Comparison of ENCODE assay signal across 23 cellular contexts in genomic region chr3:186694288-186695032, GRCh38. TPM values are rescaled to one million over a fixed set of nuclear protein-coding genes. Genes with fewer than 3 reads are reported as not detected.
A peak's percentile ranks its signal among the peaks of the same experiment; 100 is the strongest.
DNase-seq lines count a peak whose midpoint lies in the region; ATAC-seq and TF ChIP-seq lines count a peak whose summit lies in the region.
"Had no signal": no experiment of that assay in that cellular context is flagged by ENCODE, and none has a peak within 500 bp of the region (broad histone marks: within the 10 kb centered on the region; RNA-seq: fewer than 3 reads in every experiment).

No MANE protein-coding gene starts in this region.

- CTCF ChIA-PET in mammary epithelial cell (lab: Charles Lee; ENCODE audit: low non-redundant PET), result no interaction called here

- no peak overlapping the region for H3K4me3 Mint-ChIP-seq in stimulated activated naive CD8-positive, alpha-beta T cell treated with anti-CD3 and anti-CD28 coated beads, Interleukin-15, amount 100 ng/mL, for 72 hours
- no peak overlapping the region for H3K4me3 Mint-ChIP-seq in stimulated activated effector memory CD8-positive, alpha-beta T cell treated with anti-CD3 and anti-CD28 coated beads, Interleukin-12 subunit alpha, Interleukin-12 subunit beta, amount 100 ng/mL, for 72 hours
- H3K4me3 Mint-ChIP-seq: CD4-positive, alpha-beta T cell had no signal

- in situ Hi-C loops in mammary epithelial cell (cut with MboI; ENCODE audit: low sequenced_read_pairs in 2 of 2), result no loop called here

- H3K36me3 ChIP-seq in mammary epithelial cell (ENCODE audit: insufficient read depth, low read length), result no peaks in the 10 kb centered on the region
- H3K36me3 ChIP-seq: HAP-1, SJSA1 had no signal

- no peak overlapping the region for H3K27ac ChIP-seq in mammary epithelial cell (ENCODE audit: insufficient read depth, low read depth, low read length)
- H3K27ac ChIP-seq: A549, HL-60, PC-9, SJSA1 had no signal

- H3K4me1 Mint-ChIP-seq in stimulated activated naive CD8-positive, alpha-beta T cell treated with anti-CD3 and anti-CD28 coated beads, Interleukin-15, amount 100 ng/mL, for 72 hours, result no peaks in the 10 kb centered on the region
- H3K4me1 Mint-ChIP-seq in stimulated activated effector memory CD8-positive, alpha-beta T cell treated with anti-CD3 and anti-CD28 coated beads, Interleukin-12 subunit alpha, Interleukin-12 subunit beta, amount 100 ng/mL, for 72 hours, result peaks cover 11% of the 10 kb centered on the region

- WGBS in mammary epithelial cell (ENCODE audit: low coverage, missing lambda C conversion rate), result 74% methylated on average over 6 of the region's 6 CpGs

- no peaks in the 10 kb centered on the region for H4K20me1 ChIP-seq in mammary epithelial cell (ENCODE audit: insufficient read depth, low read length)

- H2AFZ ChIP-seq in mammary epithelial cell (ENCODE audit: low read depth, low read length), result peak overlapping the region; percentile 43
- H2AFZ ChIP-seq: PC-9 had no signal

- peaks cover 39% of the 10 kb centered on the region for H3K4me1 ChIP-seq in mammary epithelial cell (ENCODE audit: insufficient read depth, low read length)
- H3K4me1 ChIP-seq: HAP-1, SJSA1 had no signal

- no TSS peak for BruUV-seq in mammary epithelial cell (replicated peaks; lab: Mats Ljungman, UMichigan)

- no peaks in the 10 kb centered on the region for H3K9me3 Mint-ChIP-seq in stimulated activated naive CD8-positive, alpha-beta T cell treated with anti-CD3 and anti-CD28 coated beads, Interleukin-15, amount 100 ng/mL, for 72 hours
- H3K9me3 Mint-ChIP-seq in stimulated activated effector memory CD8-positive, alpha-beta T cell treated with anti-CD3 and anti-CD28 coated beads, Interleukin-12 subunit alpha, Interleukin-12 subunit beta, amount 100 ng/mL, for 72 hours, result no peaks in the 10 kb centered on the region
- H3K9me3 Mint-ChIP-seq: CD4-positive, alpha-beta T cell had no signal

- H3K9ac ChIP-seq in mammary epithelial cell (ENCODE audit: insufficient read depth, low read length), result no peak overlapping the region

- no peak overlapping the region for H3K4me2 ChIP-seq in mammary epithelial cell (ENCODE audit: insufficient read depth, low read depth, low read length)
- H3K4me2 ChIP-seq: A549, PC-9 had no signal

- ATAC-seq in stimulated activated naive CD8-positive, alpha-beta T cell treated with anti-CD3 and anti-CD28 coated beads, Interleukin-15, amount 100 ng/mL, for 72 hours, result peak; percentile 39
- ATAC-seq in stimulated activated naive CD8-positive, alpha-beta T cell treated with anti-CD3 and anti-CD28 coated beads, Interleukin-15, Interleukin-2, amounts not matched to agents 100 U/mL and 50 U/mL, for 24 hours, result no peak
- ATAC-seq in stimulated activated effector memory CD8-positive, alpha-beta T cell treated with anti-CD3 and anti-CD28 coated beads, Interleukin-12 subunit alpha, Interleukin-12 subunit beta, amount 100 ng/mL, for 72 hours, result peak; percentile 66
- no peak for ATAC-seq in GM19035 (IDR thresholded peaks at IDR 0.05; ENCODE audit: unreplicated experiment)
- no peak for ATAC-seq in GM18868 (IDR thresholded peaks at IDR 0.05; ENCODE audit: unreplicated experiment)
- no peak for ATAC-seq in GM21825 (IDR thresholded peaks at IDR 0.05; ENCODE audit: unreplicated experiment)
- ATAC-seq: A549 had no signal

- no peak for DNase-seq in stimulated activated naive CD8-positive, alpha-beta T cell treated with anti-CD3 and anti-CD28 coated beads, Interleukin-15, amount 100 ng/mL, for 72 hours
- no peak for DNase-seq in stimulated activated naive CD8-positive, alpha-beta T cell treated with anti-CD3 and anti-CD28 coated beads, Interleukin-15, Interleukin-2, amounts not matched to agents 100 U/mL and 50 U/mL, for 24 hours
- DNase-seq in mammary epithelial cell (peak; percentile 77), foreskin melanocyte (peak; percentile 7)
- DNase-seq in stimulated activated effector memory CD8-positive, alpha-beta T cell treated with anti-CD3 and anti-CD28 coated beads, Interleukin-12 subunit alpha, Interleukin-12 subunit beta, amount 100 ng/mL, for 72 hours (ENCODE audit: low spot score in 2 of 2), result no peak
- DNase-seq: CD4-positive, alpha-beta T cell; DMS53; EL; IMR-90; NCI-H1436; NCI-H1930; NCI-H345; NCI-H524 treated with DMSO at 0.1 percent for 48 hours; PC-9 had no signal

- intact Hi-C loops in mammary epithelial cell (cut with micrococcal nuclease), result loop anchor here (5.0 kb wide), 2 partner anchors 52 to 77 kb away; partner anchors contain the start of gene FETUB

- H3K27me3 Mint-ChIP-seq in stimulated activated naive CD8-positive, alpha-beta T cell treated with anti-CD3 and anti-CD28 coated beads, Interleukin-15, amount 100 ng/mL, for 72 hours, result peaks cover 30% of the 10 kb centered on the region

- no peaks in the 10 kb centered on the region for H3K79me2 ChIP-seq in mammary epithelial cell (ENCODE audit: insufficient read depth, low read length)

- H3K9me3 ChIP-seq in mammary epithelial cell (replicated peaks; ENCODE audit: insufficient read depth, low read length), result no peaks in the 10 kb centered on the region
- H3K9me3 ChIP-seq: A549, HAP-1, SJSA1 had no signal

- no peak overlapping the region for H3K4me3 ChIP-seq in mammary epithelial cell (replicated peaks in 1 of 3; ENCODE audit: insufficient read depth in 1 of 3, low read depth in 2 of 3, low read length in 3 of 3)
- H3K4me3 ChIP-seq: A549, HAP-1, PC-9, SJSA1 had no signal

- no peaks in the 10 kb centered on the region for H3K36me3 Mint-ChIP-seq in stimulated activated effector memory CD8-positive, alpha-beta T cell treated with anti-CD3 and anti-CD28 coated beads, Interleukin-12 subunit alpha, Interleukin-12 subunit beta, amount 100 ng/mL, for 72 hours

- no peaks in the 10 kb centered on the region for H3K27me3 ChIP-seq in mammary epithelial cell (ENCODE audit: insufficient read depth, low read length)
- H3K27me3 ChIP-seq: SJSA1 had no signal

- dilution Hi-C loops in mammary epithelial cell (cut with HindIII; ENCODE audit: low sequenced_read_pairs), result no loop called here

- no peak for TF ChIP-seq CTCF in mammary epithelial cell (conservative IDR thresholded peaks at IDR 0.05 in 1 of 2, IDR thresholded peaks at IDR 0.05 in 1 of 2; ENCODE audit: extremely low read depth in 1 of 2, insufficient read depth in 1 of 2, low read depth in 1 of 2, low read length in 2 of 2)

- no peak overlapping the region for H3K27ac Mint-ChIP-seq in stimulated activated naive CD8-positive, alpha-beta T cell treated with anti-CD3 and anti-CD28 coated beads, Interleukin-15, amount 100 ng/mL, for 72 hours
- H3K27ac Mint-ChIP-seq in stimulated activated effector memory CD8-positive, alpha-beta T cell treated with anti-CD3 and anti-CD28 coated beads, Interleukin-12 subunit alpha, Interleukin-12 subunit beta, amount 100 ng/mL, for 72 hours, result no peak overlapping the region
- H3K27ac Mint-ChIP-seq: CD4-positive, alpha-beta T cell had no signal

RNA-seq across cellular contexts. Expression of gene KNG1, which starts 22.7 kb away (rescaled TPM):
- total RNA-seq in mammary epithelial cell, result not detected
- polyA plus RNA-seq in mammary epithelial cell, result not detected
- polyA minus RNA-seq in mammary epithelial cell, result not detected
- total RNA-seq: CD4-positive, alpha-beta T cell; IMR-90; M059J; PC-9; SJSA1 had no signal
- polyA plus RNA-seq: BJ, IMR-90 had no signal

RNA-seq across cellular contexts. Expression of gene HRG, which starts 28.6 kb away (rescaled TPM):
- total RNA-seq in mammary epithelial cell, result under 1 TPM; under 0.01 to 0.52 TPM
- 0.20 TPM for polyA plus RNA-seq in mammary epithelial cell
- not detected for polyA minus RNA-seq in mammary epithelial cell
- total RNA-seq: CD4-positive, alpha-beta T cell; IMR-90; M059J; SJSA1 had no signal
- polyA plus RNA-seq: A549, BJ, IMR-90 had no signal

RNA-seq across cellular contexts. Expression of gene FETUB, which starts 54.3 kb away (rescaled TPM):
- total RNA-seq in mammary epithelial cell, result not detected
- polyA plus RNA-seq in mammary epithelial cell, result 0.17 TPM
- not detected for polyA minus RNA-seq in mammary epithelial cell
- total RNA-seq: CD4-positive, alpha-beta T cell; IMR-90; M059J; PC-9; SJSA1 had no signal
- polyA plus RNA-seq: BJ, IMR-90 had no signal

Comparison
In these comparisons a context has a peak if more than half of its experiments do, and no peak if none do; other contexts are left out.
1. ATAC-seq: peak in stimulated activated naive CD8-positive, alpha-beta T cell treated with anti-CD3 and anti-CD28 coated beads, Interleukin-15, amount 100 ng/mL, for 72 hours (single experiment) and stimulated activated effector memory CD8-positive, alpha-beta T cell treated with anti-CD3 and anti-CD28 coated beads, Interleukin-12 subunit alpha, Interleukin-12 subunit beta, amount 100 ng/mL, for 72 hours (single experiment); none in stimulated activated naive CD8-positive, alpha-beta T cell treated with anti-CD3 and anti-CD28 coated beads, Interleukin-15, Interleukin-2, amounts not matched to agents 100 U/mL and 50 U/mL, for 24 hours (single experiment), GM19035 (single experiment), GM18868 (single experiment) and GM21825 (single experiment).
2. DNase-seq: peak in mammary epithelial cell (single experiment) and foreskin melanocyte (single experiment); none in stimulated activated naive CD8-positive, alpha-beta T cell treated with anti-CD3 and anti-CD28 coated beads, Interleukin-15, amount 100 ng/mL, for 72 hours (0 of 2), stimulated activated naive CD8-positive, alpha-beta T cell treated with anti-CD3 and anti-CD28 coated beads, Interleukin-15, Interleukin-2, amounts not matched to agents 100 U/mL and 50 U/mL, for 24 hours (single experiment) and stimulated activated effector memory CD8-positive, alpha-beta T cell treated with anti-CD3 and anti-CD28 coated beads, Interleukin-12 subunit alpha, Interleukin-12 subunit beta, amount 100 ng/mL, for 72 hours (0 of 2).